In genomic region chr15:83356516-83357399, GRCh38 we compare ENCODE assay signal across 34 cellular contexts.
A peak's percentile ranks its signal among the peaks of the same experiment; 100 is the strongest.
DNase-seq lines count a peak whose midpoint lies in the region; ATAC-seq, FAIRE-seq and TF ChIP-seq lines count a peak whose summit lies in the region.
"Had no signal": no experiment of that assay in that cellular context is flagged by ENCODE, and none has a peak within 500 bp of the region (broad histone marks: within the 10 kb centered on the region; RNA-seq: fewer than 3 reads in every experiment).

No MANE protein-coding gene starts in this region.

- no peak overlapping the region for H3K4me3 Mint-ChIP-seq in activated CD4-positive, alpha-beta T cell treated with anti-CD3 and anti-CD28 coated beads for 36 hours
- H3K4me3 Mint-ChIP-seq: activated CD8-positive, alpha-beta memory T cell treated with anti-CD3 and anti-CD28 coated beads, Interleukin-2, amount 10 ng/mL, durations not matched to agents 7 days and 5 days; activated naive CD8-positive, alpha-beta T cell treated with anti-CD3 and anti-CD28 coated beads, Interleukin-2, amount 10 ng/mL, durations not matched to agents 7 days and 5 days; activated T-cell treated with anti-CD3 and anti-CD28 coated beads, Interleukin-2, amount 50 U/mL, for 4 hours; CD14-positive monocyte; endodermal cell; memory B cell; T-helper 1 cell treated with Interleukin-12 subunit alpha and Interleukin-12 subunit beta and Interleukin-4 antibody, amounts not matched to agents 30 μg/mL and 1 μg/mL, for 36 hours had no signal

- dilution Hi-C loops in keratinocyte (cut with MboI; ENCODE audit: extremely low pct_ligation_motif_present, low sequenced_read_pairs), result no loop called here

- H2AFZ ChIP-seq in H1 (ENCODE audit: low read length) (0 out of 2 replicates have a peak overlapping the region, but pooled peaks have one; percentile 40), keratinocyte (ENCODE audit: control insufficient read depth, low read length) (peak overlapping the region; percentile 98)

- 84% methylated on average over 13 of the region's 13 CpGs; no CpG with 5 or more reads in 1 of the 2 experiments for WGBS in H1 (ENCODE audit: extremely low coverage in 1 of 2, insufficient coverage in 1 of 2, insufficient read length in 1 of 2, insufficient replicate concordance in 2 of 2, low coverage in 1 of 2, low lambda C conversion rate in 2 of 2, missing lambda C conversion rate in 1 of 2), 2 experiments
- 52% methylated on average over 13 of the region's 13 CpGs for WGBS in small intestine, 3 donors

- no peak overlapping the region for H3K4ac ChIP-seq in H1 (replicated peaks; ENCODE audit: insufficient read length, low read depth, low read length)

- H3K9me3 ChIP-seq in BLaER1 (peaks cover 28% of the 10 kb centered on the region), H1 (ENCODE audit: insufficient read depth in 2 of 2, low read depth in 1 of 2, low read length in 1 of 2) (no peaks in the 10 kb centered on the region), keratinocyte (ENCODE audit: control insufficient read depth, low read depth, low read length) (no peaks in the 10 kb centered on the region), small intestine (ENCODE audit: control insufficient read depth, low read depth) (no peaks in the 10 kb centered on the region)
- H3K9me3 ChIP-seq: ascending aorta, Caco-2, gastroesophageal sphincter, right lobe of liver, SK-N-SH had no signal

- no peak overlapping the region for H2AK5ac ChIP-seq in H1 (ENCODE audit: low read depth, low read length)

- POLR2A ChIA-PET in RWPE1 (lab: Yijun Ruan, JAX; ENCODE audit: low non-redundant PET), result no interaction called here
- POLR2A ChIA-PET in H1 (lab: Charles Lee; ENCODE audit: partially characterized antibody), result interaction anchor here (1.2 kb wide), 1 partner anchor 27 kb away, joined by 3 read pairs; no protein-coding TSS in a partner anchor
- POLR2A ChIA-PET in activated CD4-positive, alpha-beta T cell treated with anti-CD3 and anti-CD28 coated beads for 36 hours (lab: Charles Lee), result no interaction called here

- no peak overlapping the region for H2BK12ac ChIP-seq in H1 (ENCODE audit: low read depth, low read length)

- CTCF ChIA-PET in RWPE1 (lab: Yijun Ruan, JAX), result interaction anchor here (1.0 to 1.2 kb wide), 3 partner anchors 22 to 98 kb away, joined by 3 read pairs; no protein-coding TSS in a partner anchor
- CTCF ChIA-PET in H1 (lab: Charles Lee; ENCODE audit: partially characterized antibody), result interaction anchor here (0.8 to 1.3 kb wide), 5 partner anchors 8 to 202 kb away, joined by 3 to 6 read pairs (median 4); no protein-coding TSS in a partner anchor
- CTCF ChIA-PET in activated CD4-positive, alpha-beta T cell treated with anti-CD3 and anti-CD28 coated beads for 36 hours (lab: Charles Lee), result interaction anchor here (0.6 to 1.1 kb wide), 3 partner anchors 9 to 326 kb away, joined by 3 to 4 read pairs (median 3); no protein-coding TSS in a partner anchor

- no peak for TF ChIP-seq CTCF in RWPE1 (conservative IDR thresholded peaks at IDR 0.05; ENCODE audit: low read depth)
- no peak for TF ChIP-seq CTCF in H1 (IDR thresholded peaks at IDR 0.05; ENCODE audit: control extremely low read depth in 1 of 3, insufficient read depth in 1 of 3, low read depth in 1 of 3, low read length in 3 of 3)
- no peak for TF ChIP-seq CTCF in keratinocyte (optimal IDR thresholded peaks at IDR 0.05 in 1 of 3, IDR thresholded peaks at IDR 0.05 in 1 of 3, conservative IDR thresholded peaks at IDR 0.05 in 1 of 3; ENCODE audit: extremely low read depth in 1 of 3, insufficient read depth in 2 of 3, low read length in 3 of 3)

- H3K9me3 Mint-ChIP-seq in activated CD4-positive, alpha-beta T cell treated with anti-CD3 and anti-CD28 coated beads for 36 hours (ENCODE audit: low read depth), result peaks cover 2% of the 10 kb centered on the region
- H3K9me3 Mint-ChIP-seq: activated naive CD8-positive, alpha-beta T cell treated with anti-CD3 and anti-CD28 coated beads, Interleukin-2, amount 10 ng/mL, durations not matched to agents 7 days and 5 days; activated T-cell treated with anti-CD3 and anti-CD28 coated beads, Interleukin-2, amount 50 U/mL, for 4 hours; memory B cell had no signal

- H3K27me3 ChIP-seq in BLaER1, result no peaks in the 10 kb centered on the region
- H3K27me3 ChIP-seq in H1 (replicated peaks in 1 of 4; ENCODE audit: control insufficient read depth in 3 of 4, extremely low read depth in 1 of 4, insufficient read depth in 3 of 4, low read length in 3 of 4), result peaks cover 0 to 2% (median 0%) of the 10 kb centered on the region in 4 experiments; a peak in 1 of 7 replicates
- no peaks in the 10 kb centered on the region for H3K27me3 ChIP-seq in keratinocyte (ENCODE audit: control insufficient read depth, extremely low read depth, insufficient read depth, low read length)
- H3K27me3 ChIP-seq in small intestine (ENCODE audit: control insufficient read depth in 2 of 2, insufficient read depth in 2 of 2, low read length in 2 of 2), result no peaks in the 10 kb centered on the region
- H3K27me3 ChIP-seq: ascending aorta, right lobe of liver, tibial nerve had no signal

- TF ChIP-seq RAD21 in H1 (IDR thresholded peaks at IDR 0.05 in 1 of 2, conservative IDR thresholded peaks at IDR 0.05 in 1 of 2; ENCODE audit: low read depth in 2 of 2, low read length in 2 of 2), result no peak

- no peak overlapping the region for H2BK120ac ChIP-seq in H1 (replicated peaks; ENCODE audit: low read depth, low read length)

- no peaks in the 10 kb centered on the region for H3K9me1 ChIP-seq in keratinocyte (ENCODE audit: control insufficient read depth, extremely low read depth, insufficient read depth, low read length)

- H3K14ac ChIP-seq in H1 (ENCODE audit: insufficient read length), result no peak overlapping the region

- FAIRE-seq in H1 (lab: Jason Lieb, UNC) (no peak), keratinocyte (lab: Jason Lieb, UNC) (peak; percentile 79), small intestine (lab: Jason Lieb, UNC) (no peak)
- FAIRE-seq: G401.6 had no signal

- H3K9ac ChIP-seq in BLaER1 (no peak overlapping the region), H1 (replicated peaks in 1 of 4; ENCODE audit: extremely low read depth in 1 of 4, low read depth in 3 of 4, low read length in 3 of 4) (no peak overlapping the region), keratinocyte (ENCODE audit: control insufficient read depth, extremely low read depth, insufficient read depth, low read length) (peak overlapping the region; percentile 52)
- H3K9ac ChIP-seq: SK-N-SH had no signal

- no peak overlapping the region for H3K23ac ChIP-seq in H1 (ENCODE audit: insufficient read length)

- H4K8ac ChIP-seq in H1 (ENCODE audit: extremely low read depth, insufficient read depth, low read length), result no peak overlapping the region

- H3K27ac ChIP-seq in BLaER1 (no peak overlapping the region), RWPE1 (peak overlapping the region; percentile 61), H1 (ENCODE audit: low read depth, low read length) (no peak overlapping the region), keratinocyte (ENCODE audit: control insufficient read depth, insufficient read depth, low read length) (peak overlapping the region; percentile 41), small intestine (ENCODE audit: low read depth in 1 of 2, low read length in 1 of 2) (no peak overlapping the region)
- H3K27ac ChIP-seq: 22Rv1, ascending aorta, gastroesophageal sphincter, right lobe of liver, tibial nerve had no signal

- no peak for TF ChIP-seq POLR2A in H1 (IDR thresholded peaks at IDR 0.05; ENCODE audit: control extremely low read depth in 1 of 2, low read depth in 2 of 2, low read length in 2 of 2)

- H3K27ac Mint-ChIP-seq in activated CD4-positive, alpha-beta T cell treated with anti-CD3 and anti-CD28 coated beads for 36 hours, result no peak overlapping the region
- H3K27ac Mint-ChIP-seq: activated CD8-positive, alpha-beta memory T cell treated with anti-CD3 and anti-CD28 coated beads, Interleukin-2, amount 10 ng/mL, durations not matched to agents 7 days and 5 days; activated naive CD8-positive, alpha-beta T cell treated with anti-CD3 and anti-CD28 coated beads, Interleukin-2, amount 10 ng/mL, durations not matched to agents 7 days and 5 days; endodermal cell; IgD-negative memory B cell; memory B cell; progenitor cell of endocrine pancreas; T-helper 1 cell treated with Interleukin-12 subunit alpha and Interleukin-12 subunit beta and Interleukin-4 antibody, amounts not matched to agents 30 μg/mL and 1 μg/mL, for 36 hours had no signal

- peaks cover 6% of the 10 kb centered on the region for H3K27me3 Mint-ChIP-seq in activated CD4-positive, alpha-beta T cell treated with anti-CD3 and anti-CD28 coated beads for 36 hours
- H3K27me3 Mint-ChIP-seq: activated CD8-positive, alpha-beta memory T cell treated with anti-CD3 and anti-CD28 coated beads, Interleukin-2, amount 10 ng/mL, durations not matched to agents 7 days and 5 days had no signal

- H3K4me1 Mint-ChIP-seq in activated CD4-positive, alpha-beta T cell treated with anti-CD3 and anti-CD28 coated beads for 36 hours, result no peaks in the 10 kb centered on the region
- H3K4me1 Mint-ChIP-seq: activated CD8-positive, alpha-beta memory T cell treated with anti-CD3 and anti-CD28 coated beads, Interleukin-2, amount 10 ng/mL, durations not matched to agents 7 days and 5 days; activated naive CD8-positive, alpha-beta T cell treated with anti-CD3 and anti-CD28 coated beads, Interleukin-2, amount 10 ng/mL, durations not matched to agents 7 days and 5 days; CD14-positive monocyte; endodermal cell; memory B cell had no signal

- no peaks in the 10 kb centered on the region for H3K79me1 ChIP-seq in H1 (ENCODE audit: low read depth, low read length)

- H3K79me2 ChIP-seq in H1 (ENCODE audit: control insufficient read depth in 1 of 2, insufficient read depth in 2 of 2, low read length in 2 of 2) (no peaks in the 10 kb centered on the region), keratinocyte (ENCODE audit: control insufficient read depth, insufficient read depth, low read length) (no peaks in the 10 kb centered on the region)

- no peak overlapping the region for H4K5ac ChIP-seq in H1 (ENCODE audit: insufficient read length, low read depth, low read length)

- intact Hi-C loops in activated CD4-positive, alpha-beta T cell treated with anti-CD3 and anti-CD28 coated beads for 36 hours (cut with DNase I, micrococcal nuclease), result no loop called here

- no peak overlapping the region for H2BK20ac ChIP-seq in H1 (ENCODE audit: low read length)

- TF ChIP-seq EP300 in H1 (IDR thresholded peaks at IDR 0.05; ENCODE audit: borderline replicate concordance in 1 of 2, low read depth in 2 of 2, low read length in 2 of 2), result no peak

- H3K36me3 ChIP-seq in BLaER1, result no peaks in the 10 kb centered on the region
- no peaks in the 10 kb centered on the region for H3K36me3 ChIP-seq in H1 (ENCODE audit: control insufficient read depth in 2 of 4, insufficient read depth in 4 of 4, low read length in 3 of 4)
- H3K36me3 ChIP-seq in keratinocyte (ENCODE audit: control insufficient read depth in 2 of 2, extremely low read depth in 1 of 2, insufficient read depth in 2 of 2, low read length in 2 of 2), result no peaks in the 10 kb centered on the region
- no peaks in the 10 kb centered on the region for H3K36me3 ChIP-seq in small intestine (ENCODE audit: control insufficient read depth in 2 of 2, insufficient read depth in 2 of 2, low read length in 2 of 2)
- H3K36me3 ChIP-seq: ascending aorta, gastroesophageal sphincter, right lobe of liver, tibial nerve had no signal

- H3K56ac ChIP-seq in H1 (replicated peaks; ENCODE audit: insufficient read length, low read depth, low read length), result no peak overlapping the region

- no peak overlapping the region; the same call in 1 of the 2 replicates for H3K18ac ChIP-seq in H1 (ENCODE audit: extremely low read depth, low read length)

- no peaks in the 10 kb centered on the region for H4K20me1 ChIP-seq in BLaER1
- no peaks in the 10 kb centered on the region for H4K20me1 ChIP-seq in H1 (replicated peaks in 1 of 2; ENCODE audit: control insufficient read depth in 1 of 2, insufficient read depth in 2 of 2, low read length in 2 of 2)
- no peaks in the 10 kb centered on the region for H4K20me1 ChIP-seq in keratinocyte (ENCODE audit: control insufficient read depth, extremely low read depth, insufficient read depth, low read length)

- no peaks in the 10 kb centered on the region for H3K36me3 Mint-ChIP-seq in activated CD4-positive, alpha-beta T cell treated with anti-CD3 and anti-CD28 coated beads for 36 hours (ENCODE audit: low read depth)
- H3K36me3 Mint-ChIP-seq: activated CD8-positive, alpha-beta memory T cell treated with anti-CD3 and anti-CD28 coated beads, Interleukin-2, amount 10 ng/mL, durations not matched to agents 7 days and 5 days; activated naive CD8-positive, alpha-beta T cell treated with anti-CD3 and anti-CD28 coated beads, Interleukin-2, amount 10 ng/mL, durations not matched to agents 7 days and 5 days; CD14-positive monocyte; memory B cell had no signal

- H3K4me1 ChIP-seq in BLaER1 (peaks cover 12% of the 10 kb centered on the region; the same call in 1 of the 2 replicates), H1 (replicated peaks in 1 of 4; ENCODE audit: control insufficient read depth in 3 of 4, insufficient read depth in 4 of 4, low read length in 3 of 4) (no peaks in the 10 kb centered on the region), keratinocyte (ENCODE audit: control insufficient read depth, extremely low read depth, insufficient read depth, low read length) (peaks cover 44% of the 10 kb centered on the region), small intestine (ENCODE audit: control insufficient read depth in 2 of 2, insufficient read depth in 1 of 2, low read depth in 1 of 2, low read length in 1 of 2) (no peaks in the 10 kb centered on the region)
- H3K4me1 ChIP-seq: ascending aorta, gastroesophageal sphincter, right lobe of liver, tibial nerve had no signal

- no peak overlapping the region for H4K91ac ChIP-seq in H1 (replicated peaks; ENCODE audit: insufficient read length, low read length)

- H3K23me2 ChIP-seq in H1 (ENCODE audit: low read depth, low read length), result no peaks in the 10 kb centered on the region

- H3K4me2 ChIP-seq in BLaER1 (peak overlapping the region; percentile 7), H1 (ENCODE audit: insufficient read depth in 1 of 2, low read depth in 2 of 2, low read length in 2 of 2) (no peak overlapping the region), keratinocyte (ENCODE audit: control insufficient read depth, extremely low read depth, insufficient read depth, low read depth, low read length) (peak overlapping the region; percentile 70)
- H3K4me2 ChIP-seq: SK-N-SH had no signal

- H2BK5ac ChIP-seq in H1 (ENCODE audit: low read depth, low read length), result no peak overlapping the region

- no peak overlapping the region for H2BK15ac ChIP-seq in H1 (ENCODE audit: low read length)

- no peak for DNase-seq in RWPE1 (ENCODE audit: low spot score)
- DNase-seq in H1 (ENCODE audit: low read depth in 1 of 2, low spot score in 2 of 2), result no peak
- DNase-seq in keratinocyte (ENCODE audit: low read depth, low spot score), result no peak
- DNase-seq in activated CD4-positive, alpha-beta T cell treated with anti-CD3 and anti-CD28 coated beads for 36 hours, result no peak
- no peak for DNase-seq in OCI-M1 (lab: John Stamatoyannopoulos, UW)
- no peak for DNase-seq in effector CD8-positive, alpha-beta T cell (lab: John Stamatoyannopoulos, UW)
- no peak for DNase-seq in small intestine
- DNase-seq: activated CD4-positive, alpha-beta T cell treated with anti-CD3 and anti-CD28 coated beads, Interleukin-2, amount 50 U/mL, for 4 hours; activated CD8-positive, alpha-beta memory T cell treated with anti-CD3 and anti-CD28 coated beads, Interleukin-2, amount 10 ng/mL, durations not matched to agents 7 days and 5 days; activated gamma-delta T cell; activated naive CD8-positive, alpha-beta T cell treated with anti-CD3 and anti-CD28 coated beads, Interleukin-2, amount 10 ng/mL, durations not matched to agents 7 days and 5 days; activated T-cell treated with anti-CD3 and anti-CD28 coated beads, Interleukin-2, amount 50 U/mL, for 4 hours; Caco-2; central memory CD4-positive, alpha-beta T cell; DMS53; endodermal cell; hippocampal formation; NCI-H1092; NCI-H1694 treated with DMSO at 0.1 percent for 48 hours; right lobe of liver; SK-N-SH; stimulated activated CD4-positive, alpha-beta T cell treated with anti-CD3 and anti-CD28 coated beads, Interleukin-4, amount 100 ng/mL, for 24 hours had no signal

- H3K4me3 ChIP-seq in BLaER1 (no peak overlapping the region), H1 (ENCODE audit: extremely low read depth in 1 of 4, insufficient read depth in 2 of 4, low read depth in 3 of 4, low read length in 4 of 4) (no peak overlapping the region), keratinocyte (ENCODE audit: control insufficient read depth in 2 of 3, extremely low read depth in 1 of 3, insufficient read depth in 2 of 3, low read depth in 1 of 3, low read length in 3 of 3) (no peak overlapping the region), small intestine (ENCODE audit: low read depth in 1 of 2, low read length in 2 of 2) (no peak overlapping the region)
- H3K4me3 ChIP-seq: ascending aorta, gastroesophageal sphincter, right lobe of liver, tibial nerve had no signal

- ATAC-seq in activated CD4-positive, alpha-beta T cell treated with anti-CD3 and anti-CD28 coated beads for 36 hours, result no peak
- ATAC-seq: activated CD8-positive, alpha-beta memory T cell treated with anti-CD3 and anti-CD28 coated beads, Interleukin-2, amount 10 ng/mL, durations not matched to agents 7 days and 5 days; activated T-cell treated with anti-CD3 and anti-CD28 coated beads, Interleukin-2, amount 50 U/mL, for 4 hours; gastroesophageal sphincter; HCT116; right lobe of liver had no signal

Comparison
In these comparisons a context has a peak if more than half of its experiments do, and no peak if none do; other contexts are left out.
1. H3K27ac ChIP-seq: peak in RWPE1 (single experiment) and keratinocyte (single experiment); none in BLaER1 (single experiment), H1 (single experiment) and small intestine (0 of 2).
2. H3K4me2 ChIP-seq: peak in BLaER1 (single experiment) and keratinocyte (single experiment); none in H1 (0 of 2).